Comparison of ENCODE assay signal across 32 cellular contexts in the genomic region with DNA sequence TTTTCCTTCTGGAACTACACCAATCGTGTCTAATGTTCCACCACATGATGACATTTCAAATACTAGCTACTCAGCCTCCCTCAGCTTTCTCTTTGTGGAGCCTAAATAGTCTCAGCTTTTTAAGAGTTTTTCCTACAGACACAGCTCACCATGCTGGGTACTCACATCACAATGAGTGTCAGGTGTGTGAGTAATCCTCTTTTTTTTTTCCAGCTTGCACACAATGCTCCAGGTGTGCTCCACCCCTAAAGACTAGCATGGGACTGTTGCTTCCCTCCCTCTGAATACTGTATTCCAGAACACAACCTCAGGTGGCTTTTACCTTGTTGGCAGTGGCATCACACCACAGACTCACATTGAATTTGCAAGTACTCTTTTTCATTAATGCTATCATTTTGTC. TPM values are rescaled to one million over a fixed set of nuclear protein-coding genes. Genes with fewer than 3 reads are reported as not detected.
"Had no signal": no experiment of that assay in that cellular context is flagged by ENCODE, and none has a peak within 500 bp of the region (broad histone marks: within the 10 kb centered on the region; RNA-seq: fewer than 3 reads in every experiment).

No MANE protein-coding gene starts in this region.

- DNase-seq: activated CD4-positive, alpha-beta memory T cell treated with anti-CD3 and anti-CD28 coated beads for 36 hours; activated CD4-positive, alpha-beta T cell treated with anti-CD3 and anti-CD28 coated beads, Interleukin-2, amount 10 ng/mL, durations not matched to agents 24 days and 14 days; activated CD8-positive, alpha-beta memory T cell treated with anti-CD3 and anti-CD28 coated beads, Interleukin-2, amount 50 U/mL, for 48 hours; activated gamma-delta T cell; activated naive CD4-positive, alpha-beta T cell treated with anti-CD3 and anti-CD28 coated beads, Interleukin-2, amount 50 U/mL, for 16 hours; activated T-cell treated with anti-CD3 and anti-CD28 coated beads, Interleukin-2, amount 50 U/mL, for 24 hours; amniotic stem cell; brain microvascular endothelial cell; caudate nucleus; hippocampal formation; kidney; left colon; naive B cell; nephron progenitor cell; right lobe of liver; stimulated activated CD4-positive, alpha-beta T cell treated with anti-CD3 and anti-CD28 coated beads, Interleukin-2, amount 100 ng/mL, for 48 hours; stimulated activated naive CD4-positive, alpha-beta T cell treated with Interleukin-2 at 50 U/mL for 16 hours; T-helper 9 cell; testis; transverse colon; WERI-Rb-1 had no signal

- H3K4me3 ChIP-seq: gastroesophageal sphincter, right lobe of liver, testis, transverse colon had no signal

- H3K9me3 ChIP-seq: gastroesophageal sphincter, neutrophil, right lobe of liver, testis, transverse colon had no signal

- H3K27me3 ChIP-seq: brain microvascular endothelial cell, gastroesophageal sphincter, neutrophil, right lobe of liver, testis had no signal

- H3K36me3 ChIP-seq: brain microvascular endothelial cell, gastroesophageal sphincter, neutrophil, right lobe of liver, transverse colon, WERI-Rb-1 had no signal

- H3K27ac ChIP-seq: brain microvascular endothelial cell, gastroesophageal sphincter, neutrophil, right lobe of liver, testis, transverse colon, WERI-Rb-1 had no signal

- ATAC-seq: activated CD4-positive, CD25-positive, alpha-beta regulatory T cell treated with anti-CD3 and anti-CD28 coated beads, Interleukin-2, amount 50 U/mL, for 24 hours; gastroesophageal sphincter; left colon; right lobe of liver had no signal

- H3K4me1 ChIP-seq: gastroesophageal sphincter, right lobe of liver, testis, transverse colon had no signal

RNA-seq across cellular contexts. Expression of gene BTG4, which starts 11.7 kb away (rescaled TPM):
- total RNA-seq: activated CD4-positive, alpha-beta memory T cell treated with anti-CD3 and anti-CD28 coated beads for 36 hours; activated CD4-positive, alpha-beta T cell treated with anti-CD3 and anti-CD28 coated beads, Interleukin-2, amount 10 ng/mL, durations not matched to agents 24 days and 14 days; epithelial cell of proximal tubule; gastroesophageal sphincter; kidney; left colon; liver; mesothelial cell of epicardium; osteocyte; progenitor cell of endocrine pancreas; renal cortical epithelial cell; right lobe of liver; skeletal muscle tissue; transverse colon; urinary bladder had no signal
- polyA plus RNA-seq: liver, urinary bladder had no signal

RNA-seq across cellular contexts. Expression of gene HOATZ, which starts 14.1 kb away (rescaled TPM):
- total RNA-seq: activated CD4-positive, alpha-beta memory T cell treated with anti-CD3 and anti-CD28 coated beads for 36 hours; activated CD4-positive, alpha-beta T cell treated with anti-CD3 and anti-CD28 coated beads, Interleukin-2, amount 10 ng/mL, durations not matched to agents 24 days and 14 days; epithelial cell of proximal tubule; gastroesophageal sphincter; kidney; left colon; liver; mesothelial cell of epicardium; osteocyte; progenitor cell of endocrine pancreas; renal cortical epithelial cell; right lobe of liver; skeletal muscle tissue; transverse colon; urinary bladder had no signal
- polyA plus RNA-seq: liver, urinary bladder had no signal
